2 cellular contexts compared by ENCODE assay signal in genomic region chr2:108449410-108450200, GRCh38.
TF ChIP-seq lines count a peak whose summit lies in the region.

No MANE protein-coding gene starts in this region.

TF ChIP-seq in GM23338, 12 proteins besides CTCF, POLR2A, EP300 and RAD21 (continued from another document):
- TF ChIP-seq REST (IDR thresholded peaks at IDR 0.05; ENCODE audit: unreplicated experiment) = no peak
- TF ChIP-seq POLR2AphosphoS5 (IDR thresholded peaks at IDR 0.05; ENCODE audit: low read depth) = no peak
- TF ChIP-seq ZNF114 (CRISPR knock-in tag; IDR thresholded peaks at IDR 0.05) = no peak
- no peak for TF ChIP-seq NANOG (IDR thresholded peaks at IDR 0.05; ENCODE audit: borderline replicate concordance)
- TF ChIP-seq STAT1 (IDR thresholded peaks at IDR 0.05; ENCODE audit: unreplicated experiment) = no peak
- TF ChIP-seq ZNF462 (CRISPR knock-in tag; IDR thresholded peaks at IDR 0.05) = no peak
- no peak for TF ChIP-seq EZH2phosphoT487 (IDR thresholded peaks at IDR 0.05; ENCODE audit: unreplicated experiment)
- TF ChIP-seq ZNF331 (CRISPR knock-in tag; IDR thresholded peaks at IDR 0.05; ENCODE audit: low read depth) = no peak
- no peak for TF ChIP-seq CREB1 (CRISPR knock-in tag; IDR thresholded peaks at IDR 0.05; ENCODE audit: low read depth)
- TF ChIP-seq EZH2 (IDR thresholded peaks at IDR 0.05; ENCODE audit: low read depth, unreplicated experiment) = no peak
- TF ChIP-seq ETS1 (IDR thresholded peaks at IDR 0.05) = no peak

TF ChIP-seq in H1, 55 proteins besides CTCF, POLR2A, EP300 and RAD21 (continued from another document):
- TF ChIP-seq ASH2L (IDR thresholded peaks at IDR 0.05; ENCODE audit: low read length) (peak; percentile 63), EZH2 (IDR thresholded peaks at IDR 0.05; ENCODE audit: low read depth, low read length, severe bottlenecking) (no peak), YY1 (IDR thresholded peaks at IDR 0.05; ENCODE audit: low read depth, low read length) (0 out of 2 replicates have a peak, but pooled peaks have one; percentile 6), ATF2 (IDR thresholded peaks at IDR 0.05; ENCODE audit: low read length) (no peak), SP1 (IDR thresholded peaks at IDR 0.05; ENCODE audit: low read depth, low read length) (no peak), POLR2AphosphoS5 (IDR thresholded peaks at IDR 0.05; ENCODE audit: low read depth, low read length) (no peak), SAP30 (IDR thresholded peaks at IDR 0.05; ENCODE audit: insufficient read depth, insufficient replicate concordance, low read length) (peak; percentile 67)
